17 cellular contexts compared by ENCODE assay signal in genomic region chrX:45783002-45783401, GRCh38.
DNase-seq lines count a peak whose midpoint lies in the region; ATAC-seq, FAIRE-seq and TF ChIP-seq lines count a peak whose summit lies in the region.
"Had no signal": no experiment of that assay in that cellular context is flagged by ENCODE, and none has a peak within 500 bp of the region (broad histone marks: within the 10 kb centered on the region; RNA-seq: fewer than 3 reads in every experiment).

No MANE protein-coding gene starts in this region.

- no peak overlapping the region for H3K4me2 ChIP-seq in astrocyte (ENCODE audit: low read length)

- H4K20me1 ChIP-seq in astrocyte (ENCODE audit: insufficient read depth, low read length), result no peaks in the 10 kb centered on the region

- peaks cover 82% of the 10 kb centered on the region for H3K79me2 ChIP-seq in astrocyte (ENCODE audit: insufficient read depth, low read length)

- FAIRE-seq in astrocyte (lab: Jason Lieb, UNC), result no peak
- FAIRE-seq: endometrium had no signal

- no peaks in the 10 kb centered on the region for H3K9me3 ChIP-seq in astrocyte (ENCODE audit: insufficient read depth, low read depth, low read length)
- H3K9me3 ChIP-seq: colonic mucosa, stomach had no signal

- H2AFZ ChIP-seq in astrocyte (ENCODE audit: low read depth, low read length), result no peak overlapping the region

- no peak overlapping the region for H3K4me3 Mint-ChIP-seq in activated T-cell treated with anti-CD3 and anti-CD28 coated beads, Interleukin-2, amount 50 U/mL, for 72 hours
- H3K4me3 Mint-ChIP-seq in astrocyte (ENCODE audit: unreplicated experiment), result peak overlapping the region; percentile 34
- H3K4me3 Mint-ChIP-seq in stimulated activated effector memory CD8-positive, alpha-beta T cell treated with anti-CD3 and anti-CD28 coated beads, Interleukin-12 subunit alpha, Interleukin-12 subunit beta, amount 100 ng/mL, for 72 hours, result no peak overlapping the region

- H3K9me3 Mint-ChIP-seq in activated T-cell treated with anti-CD3 and anti-CD28 coated beads, Interleukin-2, amount 50 U/mL, for 72 hours, result peaks cover 0 to 5% of the 10 kb centered on the region in 2 donors
- H3K9me3 Mint-ChIP-seq in astrocyte (ENCODE audit: unreplicated experiment), result no peaks in the 10 kb centered on the region
- no peaks in the 10 kb centered on the region for H3K9me3 Mint-ChIP-seq in stimulated activated effector memory CD8-positive, alpha-beta T cell treated with anti-CD3 and anti-CD28 coated beads, Interleukin-12 subunit alpha, Interleukin-12 subunit beta, amount 100 ng/mL, for 72 hours

- peaks cover 22% of the 10 kb centered on the region for H3K27me3 Mint-ChIP-seq in activated T-cell treated with anti-CD3 and anti-CD28 coated beads, Interleukin-2, amount 50 U/mL, for 72 hours (ENCODE audit: low read depth)
- H3K27me3 Mint-ChIP-seq in astrocyte (ENCODE audit: low read depth, unreplicated experiment), result no peaks in the 10 kb centered on the region

- peaks cover 72% of the 10 kb centered on the region for H3K4me1 Mint-ChIP-seq in activated T-cell treated with anti-CD3 and anti-CD28 coated beads, Interleukin-2, amount 50 U/mL, for 72 hours (ENCODE audit: low read depth)
- H3K4me1 Mint-ChIP-seq in astrocyte (ENCODE audit: low read depth, unreplicated experiment), result peaks cover 44% of the 10 kb centered on the region
- peaks cover 39% of the 10 kb centered on the region for H3K4me1 Mint-ChIP-seq in stimulated activated effector memory CD8-positive, alpha-beta T cell treated with anti-CD3 and anti-CD28 coated beads, Interleukin-12 subunit alpha, Interleukin-12 subunit beta, amount 100 ng/mL, for 72 hours
- H3K4me1 Mint-ChIP-seq: IgD-negative memory B cell had no signal

- ATAC-seq in activated T-cell treated with anti-CD3 and anti-CD28 coated beads, Interleukin-2, amount 50 U/mL, for 72 hours (replicated peaks in 1 of 2), result no peak
- ATAC-seq in stimulated activated effector memory CD8-positive, alpha-beta T cell treated with anti-CD3 and anti-CD28 coated beads, Interleukin-12 subunit alpha, Interleukin-12 subunit beta, amount 100 ng/mL, for 72 hours, result no peak
- ATAC-seq in GM18867 (IDR thresholded peaks at IDR 0.05; ENCODE audit: unreplicated experiment), result no peak
- ATAC-seq: Panc1 had no signal

- no peak overlapping the region for H3K4me3 ChIP-seq in astrocyte (ENCODE audit: insufficient read depth, low read depth, low read length)
- H3K4me3 ChIP-seq: colonic mucosa, stomach had no signal

- H3K27me3 ChIP-seq in astrocyte (ENCODE audit: insufficient read depth, low read length), result no peaks in the 10 kb centered on the region
- H3K27me3 ChIP-seq: colonic mucosa, stomach had no signal

- TF ChIP-seq CTCF in astrocyte (IDR thresholded peaks at IDR 0.05; ENCODE audit: insufficient read depth, low read depth, low read length), result no peak

- H3K27ac ChIP-seq in astrocyte (ENCODE audit: low read depth, low read length), result no peak overlapping the region
- H3K27ac ChIP-seq: colonic mucosa, stomach had no signal

- peaks cover 13 to 19% of the 10 kb centered on the region in 2 donors for H3K36me3 Mint-ChIP-seq in activated T-cell treated with anti-CD3 and anti-CD28 coated beads, Interleukin-2, amount 50 U/mL, for 72 hours (ENCODE audit: insufficient read depth in 2 of 2)
- H3K36me3 Mint-ChIP-seq in astrocyte (ENCODE audit: low read depth, unreplicated experiment), result peaks cover 10% of the 10 kb centered on the region
- peaks cover 30% of the 10 kb centered on the region for H3K36me3 Mint-ChIP-seq in stimulated activated effector memory CD8-positive, alpha-beta T cell treated with anti-CD3 and anti-CD28 coated beads, Interleukin-12 subunit alpha, Interleukin-12 subunit beta, amount 100 ng/mL, for 72 hours
- H3K36me3 Mint-ChIP-seq: IgD-negative memory B cell had no signal

- peaks cover 3% of the 10 kb centered on the region for H3K36me3 ChIP-seq in astrocyte (ENCODE audit: insufficient read depth, low read length)
- H3K36me3 ChIP-seq: colonic mucosa, stomach had no signal

- no peak for DNase-seq in activated T-cell treated with anti-CD3 and anti-CD28 coated beads, Interleukin-2, amount 50 U/mL, for 72 hours
- no peak for DNase-seq in activated T-cell treated with anti-CD3 and anti-CD28 coated beads, Interleukin-2, amount 50 U/mL, for 48 hours
- peak; percentile 40 for DNase-seq in NOMO-1 treated with DMSO at 0.1 percent for 48 hours (lab: John Stamatoyannopoulos, UW; ENCODE audit: unreplicated experiment)
- no peak for DNase-seq in astrocyte (ENCODE audit: low read depth)
- DNase-seq in stimulated activated effector memory CD8-positive, alpha-beta T cell treated with anti-CD3 and anti-CD28 coated beads, Interleukin-12 subunit alpha, Interleukin-12 subunit beta, amount 100 ng/mL, for 72 hours (ENCODE audit: low spot score in 2 of 2), result no peak
- DNase-seq in COLO829 (ENCODE audit: low spot score), result no peak
- DNase-seq in 8988T, result no peak
- DNase-seq: activated naive CD4-positive, alpha-beta T cell; colonic mucosa; foreskin fibroblast; NCI-H1092; NCI-H748 treated with DMSO at 0.1 percent for 48 hours; stomach had no signal

- H3K27ac Mint-ChIP-seq in activated T-cell treated with anti-CD3 and anti-CD28 coated beads, Interleukin-2, amount 50 U/mL, for 72 hours, result peak overlapping the region; percentile 79
- no peak overlapping the region for H3K27ac Mint-ChIP-seq in astrocyte (ENCODE audit: unreplicated experiment)
- H3K27ac Mint-ChIP-seq in stimulated activated effector memory CD8-positive, alpha-beta T cell treated with anti-CD3 and anti-CD28 coated beads, Interleukin-12 subunit alpha, Interleukin-12 subunit beta, amount 100 ng/mL, for 72 hours, result peak overlapping the region; percentile 45
- H3K27ac Mint-ChIP-seq: IgD-negative memory B cell had no signal

- no peak overlapping the region for H3K9ac ChIP-seq in astrocyte (ENCODE audit: low read length)

- peaks cover 14% of the 10 kb centered on the region for H3K4me1 ChIP-seq in astrocyte (ENCODE audit: insufficient read depth, low read length)
- H3K4me1 ChIP-seq: colonic mucosa, stomach had no signal
